Comparison of ENCODE assay signal across 8 cellular contexts in the genomic region with DNA sequence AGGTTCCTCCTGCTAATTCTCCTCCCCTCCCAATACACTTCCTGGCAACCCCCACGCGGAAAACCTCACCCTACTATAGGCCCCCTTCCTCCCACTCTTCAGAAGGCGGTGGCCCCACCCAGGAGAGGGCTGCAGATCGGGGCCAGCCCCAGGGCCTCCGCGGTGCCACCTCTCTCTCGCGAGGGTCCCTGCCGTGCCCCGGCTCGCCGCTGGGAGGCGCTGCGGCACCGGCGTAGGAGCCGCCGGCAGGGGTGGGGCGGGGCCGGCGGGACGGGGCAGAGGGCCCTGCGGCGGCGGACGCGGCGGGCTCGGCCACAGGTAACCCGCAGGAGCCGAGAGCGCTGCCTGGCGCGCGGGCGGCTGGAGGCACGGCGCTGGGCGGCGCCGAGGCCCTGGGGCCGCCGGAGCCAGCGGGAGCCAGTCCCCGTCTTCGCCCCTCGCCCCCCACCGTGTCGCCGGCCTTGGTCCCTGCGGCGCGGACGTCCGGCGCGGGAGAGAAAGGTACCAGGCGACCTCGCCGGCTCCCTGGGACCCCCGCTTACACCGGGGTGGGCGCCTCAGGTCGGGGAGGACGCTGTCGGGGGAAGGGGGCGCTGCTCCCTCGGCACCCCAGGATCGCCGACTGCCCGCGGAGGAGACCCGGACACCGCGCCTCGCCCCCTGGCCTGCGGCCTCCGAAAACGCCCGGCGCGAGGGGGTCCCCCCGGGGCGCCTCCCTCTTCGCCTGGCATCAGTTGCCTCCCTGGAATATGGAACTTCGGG. TPM values are rescaled to one million over a fixed set of nuclear protein-coding genes. Genes with fewer than 3 reads are reported as not detected.
DNase-seq lines count a peak whose midpoint lies in the region; ATAC-seq and TF ChIP-seq lines count a peak whose summit lies in the region.

A gene (plus strand): TSS at position 278 of the 762 bp plus-strand sequence. CDS start 133,825 bp downstream, outside the sequence.

- no peak within 1 kb of the TSS for H3K27ac ChIP-seq in BLaER1

- peak; percentile 92 for ATAC-seq in HG03342 (IDR thresholded peaks at IDR 0.05; ENCODE audit: unreplicated experiment)

- H3K4me1 ChIP-seq in BLaER1 (no peaks in the 10 kb centered on the region), mucosa of stomach (ENCODE audit: control insufficient read depth, insufficient read depth, low read length) (peaks cover 6% of the 10 kb centered on the region)

- H3K9me3 ChIP-seq in BLaER1 (no peaks in the 10 kb centered on the region), mucosa of stomach (ENCODE audit: control insufficient read depth, low read length) (no peaks in the 10 kb centered on the region)

- H3K9ac ChIP-seq in BLaER1: peak within 1 kb of the TSS; percentile 60
- peak within 1 kb of the TSS; percentile 66 for H3K9ac ChIP-seq in mucosa of stomach (ENCODE audit: low read length)

- peak; percentile 66 for TF ChIP-seq CTCF in epithelial cell of proximal tubule (conservative IDR thresholded peaks at IDR 0.05; ENCODE audit: low read depth, low read length)

- H3K36me3 ChIP-seq in BLaER1 (no peaks in the 10 kb centered on the region), mucosa of stomach (ENCODE audit: control insufficient read depth, insufficient read depth, low read length) (no peaks in the 10 kb centered on the region)

- H4K20me1 ChIP-seq in BLaER1: no peaks in the 10 kb centered on the region

- H3K4me3 ChIP-seq in BLaER1: peak within 1 kb of the TSS; percentile 72
- peak within 1 kb of the TSS; percentile 87 for H3K4me3 ChIP-seq in epithelial cell of proximal tubule (ENCODE audit: low read depth, low read length)
- H3K4me3 ChIP-seq in mucosa of stomach (ENCODE audit: low read length): peak within 1 kb of the TSS; percentile 37

- H3K4me2 ChIP-seq in BLaER1: peak within 1 kb of the TSS; percentile 81

- DNase-seq in GM19238 (ENCODE audit: insufficient read length, low spot score) (peak; percentile 80), NOMO-1 (lab: John Stamatoyannopoulos, UW; ENCODE audit: unreplicated experiment in 2 of 2) (peak; percentile 59 to 80), epithelial cell of proximal tubule (ENCODE audit: low read depth) (no peak)
- peak; percentile 98 for DNase-seq in activated CD8-positive, alpha-beta memory T cell treated with anti-CD3 and anti-CD28 coated beads, Interleukin-2, amount 50 U/mL, for 48 hours
- DNase-seq in stimulated activated CD8-positive, alpha-beta memory T cell treated with anti-CD3 and anti-CD28 coated beads, Interleukin-7, amount 100 ng/mL, for 1 hour (ENCODE audit: low read depth in 2 of 2): peak; percentile 66 to 72

- H3K27me3 ChIP-seq in BLaER1 (no peaks in the 10 kb centered on the region), mucosa of stomach (ENCODE audit: control insufficient read depth, insufficient read depth, low read length) (peaks cover 4% of the 10 kb centered on the region)

RNA-seq across cellular contexts. Expression of the gene that starts here (rescaled TPM):
- total RNA-seq in epithelial cell of proximal tubule: 4.4 and 6.2 TPM in 2 replicates

Comparison
In these comparisons a context has a peak if more than half of its experiments do, and no peak if none do; other contexts are left out.
1. H3K4me3 ChIP-seq: peak in every context shown above with its lines; median percentile 87 in epithelial cell of proximal tubule; 72 in BLaER1; 37 in mucosa of stomach.